ENCODE assay signal across 5 cellular contexts in the genomic region with DNA sequence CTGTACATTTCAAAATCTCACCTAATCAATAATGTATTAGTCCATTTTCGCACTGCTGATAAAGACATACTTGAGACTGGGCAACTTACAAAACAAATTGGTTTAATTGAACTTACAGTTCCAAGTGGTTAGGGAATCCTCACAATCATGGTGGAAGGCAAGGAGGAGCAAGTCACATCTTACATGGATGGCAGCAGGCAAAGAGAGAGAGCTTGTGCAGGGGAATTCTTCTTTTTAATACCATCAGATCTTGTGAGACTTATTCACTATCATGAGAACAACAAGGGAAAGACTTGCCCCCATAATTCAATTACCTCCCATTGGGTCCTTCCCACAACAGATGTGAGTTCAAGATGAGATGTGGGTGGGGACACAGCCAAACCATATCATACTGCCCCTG. TPM values are rescaled to one million over a fixed set of nuclear protein-coding genes. Genes with fewer than 3 reads are reported as not detected.
"Had no signal": no experiment of that assay in that cellular context is flagged by ENCODE, and none has a peak within 500 bp of the region (broad histone marks: within the 10 kb centered on the region; RNA-seq: fewer than 3 reads in every experiment).

No MANE protein-coding gene starts in this region.

RNA-seq across cellular contexts. Expression of a gene that starts 47.5 kb away (rescaled TPM):
- total RNA-seq: PC-3, PC-9, Peyer's patch, RPMI7951, SJSA1 had no signal
